30 cellular contexts compared by ENCODE assay signal in genomic region chr21:40115775-40116174, GRCh38.
DNase-seq lines count a peak whose midpoint lies in the region; ATAC-seq, FAIRE-seq and TF ChIP-seq lines count a peak whose summit lies in the region.
"Had no signal": no experiment of that assay in that cellular context is flagged by ENCODE, and none has a peak within 500 bp of the region (broad histone marks: within the 10 kb centered on the region; RNA-seq: fewer than 3 reads in every experiment).

No MANE protein-coding gene starts in this region.

- no peak for DNase-seq in K562 (ENCODE audit: extremely low read depth in 1 of 4, low spot score in 3 of 4)
- DNase-seq in activated naive CD4-positive, alpha-beta T cell (lab: John Stamatoyannopoulos, UW): no peak
- no peak for DNase-seq in D721Med (ENCODE audit: insufficient read length, low spot score)
- DNase-seq: 8988T; ACHN; AML-193; BE2C; C1 segment of cervical spinal cord; Caco-2; Calu3; CD4-positive, alpha-beta memory T cell; CD4-positive, alpha-beta T cell; CD4-positive, CD25-positive, alpha-beta regulatory T cell; CD8-positive, alpha-beta memory T cell; CD8-positive, alpha-beta T cell; COR-L47; DMS 273 treated with DMSO at 0.1 percent for 48 hours; DMS153; DMS53; DMS79; DMS79 treated with DMSO at 0.1 percent for 48 hours; DND-41; EL had no signal

- H3K4me3 ChIP-seq in HEK293 (ENCODE audit: low read depth, low read length) (no peak overlapping the region), K562 (no peak overlapping the region)
- H3K4me3 ChIP-seq: A549; BLaER1; BLaER1 treated with 17β-estradiol and CSF1 and Interleukin-3, amounts not matched to agents 10 nM and 100 nM had no signal

- no peak overlapping the region for H2AFZ ChIP-seq in K562 (ENCODE audit: low read depth, low read length)

- in situ Hi-C loops in K562 (cut with MboI): no loop called here

- H3K36me3 ChIP-seq in HEK293 (ENCODE audit: control insufficient read depth in 2 of 2, insufficient read depth in 1 of 2, low read length in 2 of 2) (no peaks in the 10 kb centered on the region), K562 (ENCODE audit: control insufficient read depth, insufficient read depth, low read length) (no peaks in the 10 kb centered on the region)
- H3K36me3 ChIP-seq: BE2C; BLaER1; BLaER1 treated with 17β-estradiol and CSF1 and Interleukin-3, amounts not matched to agents 10 nM and 100 nM had no signal

- no peaks in the 10 kb centered on the region for H3K27me3 ChIP-seq in K562 (ENCODE audit: control insufficient read depth in 2 of 2, insufficient read depth in 2 of 2, low read length in 2 of 2)
- H3K27me3 ChIP-seq: BE2C; BLaER1; BLaER1 treated with 17β-estradiol and CSF1 and Interleukin-3, amounts not matched to agents 10 nM and 100 nM had no signal

- no peak for ATAC-seq in K562
- ATAC-seq: A549; CD8-positive, alpha-beta T cell had no signal

- CTCF ChIA-PET in HEK293 (lab: Yijun Ruan, JAX) (interaction anchor here (0.6 to 6.3 kb wide), 5 partner anchors 247 to 506 kb away, joined by 3 to 126 read pairs (median 3); partner anchors contain the start of gene PCP4), K562 (lab: Yijun Ruan, JAX; ENCODE audit: low intra/inter-chr PET ratio) (no interaction called here)

- H3K4me2 ChIP-seq in K562 (ENCODE audit: insufficient read depth, low read length): no peak overlapping the region
- H3K4me2 ChIP-seq: A549; BLaER1; BLaER1 treated with 17β-estradiol and CSF1 and Interleukin-3, amounts not matched to agents 10 nM and 100 nM had no signal

- H4K20me1 ChIP-seq in K562 (replicated peaks; ENCODE audit: control insufficient read depth, insufficient read depth, low read length): no peaks in the 10 kb centered on the region
- H4K20me1 ChIP-seq: BLaER1; BLaER1 treated with 17β-estradiol and CSF1 and Interleukin-3, amounts not matched to agents 10 nM and 100 nM had no signal

- H3K9me3 ChIP-seq in HEK293 (ENCODE audit: control insufficient read depth, insufficient read depth, low read depth, low read length) (no peaks in the 10 kb centered on the region), K562 (replicated peaks; ENCODE audit: control insufficient read depth, insufficient read depth, low read depth, low read length) (no peaks in the 10 kb centered on the region)
- H3K9me3 ChIP-seq: A549, BE2C, Caco-2 had no signal

- FAIRE-seq in K562 (lab: Jason Lieb, UNC): no peak
- FAIRE-seq in D721Med (lab: Jason Lieb, UNC): no peak
- FAIRE-seq: A204.1, A549 had no signal

- TF ChIP-seq EP300 in K562 (IDR thresholded peaks at IDR 0.05; ENCODE audit: low read length): no peak

- no TSS peak for BruUV-seq in K562 (replicated peaks; lab: Mats Ljungman, UMichigan)

- POLR2A ChIA-PET in HEK293 (lab: Yijun Ruan, JAX) (no interaction called here), K562 (lab: Yijun Ruan, JAX) (interaction anchor here (0.6 kb wide), 1 partner anchor 85 kb away, joined by 4 read pairs; no protein-coding TSS in a partner anchor)

- no peak for TF ChIP-seq CTCF in HEK293 (tag by site-specific recombination; IDR thresholded peaks at IDR 0.05)
- TF ChIP-seq CTCF in K562 (IDR thresholded peaks at IDR 0.05 in 2 of 3, conservative IDR thresholded peaks at IDR 0.05 in 1 of 3; ENCODE audit: insufficient read depth in 2 of 3, low read depth in 1 of 3, low read length in 3 of 3): no peak
- no peak for TF ChIP-seq CTCF in D721Med (IDR thresholded peaks at IDR 0.05; ENCODE audit: insufficient read depth, missing control alignments)

- no peak for TF ChIP-seq POLR2A in K562 (conservative IDR thresholded peaks at IDR 0.05)

- H3K9me1 ChIP-seq in K562 (ENCODE audit: control insufficient read depth, insufficient read depth, low read length): peaks cover 2% of the 10 kb centered on the region

- no peaks in the 10 kb centered on the region for H3K4me1 ChIP-seq in HEK293 (ENCODE audit: control insufficient read depth, insufficient read depth, low read length)
- H3K4me1 ChIP-seq in K562 (replicated peaks in 1 of 2; ENCODE audit: control insufficient read depth in 2 of 2, insufficient read depth in 2 of 2, low read length in 2 of 2): no peaks in the 10 kb centered on the region
- H3K4me1 ChIP-seq: A549; BE2C; BLaER1; BLaER1 treated with 17β-estradiol and CSF1 and Interleukin-3, amounts not matched to agents 10 nM and 100 nM; Caco-2 had no signal

- H3K27ac ChIP-seq in HEK293 (ENCODE audit: extremely low read depth, low read depth, low read length): no peak overlapping the region
- H3K27ac ChIP-seq in K562 (ENCODE audit: extremely low read depth, low read depth, low read length): no peak overlapping the region
- H3K27ac ChIP-seq: 22Rv1; A549; BLaER1; BLaER1 treated with 17β-estradiol and CSF1 and Interleukin-3, amounts not matched to agents 10 nM and 100 nM; C4-2B had no signal

- TF ChIP-seq RAD21 in K562 (CRISPR knock-in tag; conservative IDR thresholded peaks at IDR 0.05 in 1 of 2, IDR thresholded peaks at IDR 0.05 in 1 of 2): no peak

- H3K79me2 ChIP-seq in K562 (ENCODE audit: control insufficient read depth, insufficient read depth, low read length): no peaks in the 10 kb centered on the region

- intact Hi-C loops in K562 (cut with micrococcal nuclease): no loop called here

- no peak overlapping the region for H3K9ac ChIP-seq in K562 (ENCODE audit: insufficient read depth in 1 of 2, low read depth in 2 of 2, low read length in 2 of 2)
- H3K9ac ChIP-seq: BLaER1; BLaER1 treated with 17β-estradiol and CSF1 and Interleukin-3, amounts not matched to agents 10 nM and 100 nM had no signal

TF ChIP-seq in HEK293, 187 proteins besides CTCF, POLR2A, EP300 and RAD21:
- TF ChIP-seq ZSCAN16 (tag by site-specific recombination; IDR thresholded peaks at IDR 0.05): no peak
- peak; percentile 68 for TF ChIP-seq ZNF146 (tag by site-specific recombination; IDR thresholded peaks at IDR 0.05)

TF ChIP-seq in K562, 482 proteins besides CTCF, POLR2A, EP300 and RAD21:
- TF ChIP-seq ZBTB26 (CRISPR knock-in tag; IDR thresholded peaks at IDR 0.05): no peak
- TF ChIP-seq ZNF146 (CRISPR knock-in tag; IDR thresholded peaks at IDR 0.05; ENCODE audit: unreplicated experiment): peak; percentile 52

Comparison
In these comparisons a context has a peak if more than half of its experiments do, and no peak if none do; other contexts are left out.
1. Of the 44 proteins assayed by ChIP-seq in both K562 and HEK293: peak only in K562: none; only in HEK293: none; in both: ZNF146; in neither: 43.